Comparison of ENCODE assay signal across 19 cellular contexts in the genomic region with DNA sequence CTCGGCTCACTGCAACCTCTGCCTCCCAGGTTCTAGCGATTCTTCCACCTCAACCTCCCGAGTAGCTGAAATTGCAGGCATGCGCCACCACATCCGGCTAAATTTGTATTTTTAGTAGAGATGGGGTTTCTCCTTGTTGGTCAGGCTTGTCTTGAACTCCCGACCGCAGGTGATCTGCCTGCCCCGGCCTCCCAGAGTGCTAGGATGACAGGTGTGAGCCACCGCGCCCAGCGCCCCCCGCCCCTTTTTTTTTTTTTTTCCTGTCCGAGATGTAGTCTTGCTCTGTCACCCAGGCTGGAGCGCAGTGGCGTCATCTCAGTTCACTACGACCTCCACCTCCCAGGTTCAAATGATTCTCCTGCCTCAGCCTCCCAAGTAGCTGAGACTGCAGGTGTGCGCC. TPM values are rescaled to one million over a fixed set of nuclear protein-coding genes. Genes with fewer than 3 reads are reported as not detected.
DNase-seq lines count a peak whose midpoint lies in the region; ATAC-seq and TF ChIP-seq lines count a peak whose summit lies in the region.
"Had no signal": no experiment of that assay in that cellular context is flagged by ENCODE, and none has a peak within 500 bp of the region (broad histone marks: within the 10 kb centered on the region; RNA-seq: fewer than 3 reads in every experiment).

No MANE protein-coding gene starts in this region.

- H3T11ph ChIP-seq in H9 (ENCODE audit: low read length) = no peak overlapping the region

- H3K4ac ChIP-seq in H9 (ENCODE audit: low read depth, low read length) = no peak overlapping the region

- no peak overlapping the region for H3K18ac ChIP-seq in H9 (ENCODE audit: insufficient read length, low read depth, low read length)

- H2BK12ac ChIP-seq in H9 (ENCODE audit: insufficient read length, low read depth, low read length) = no peak overlapping the region

- no peaks in the 10 kb centered on the region for H3K23me2 ChIP-seq in H9 (ENCODE audit: insufficient read length, low read depth, low read length, poor library complexity, severe bottlenecking)

- no CpG with 5 or more reads among the region's 17 CpGs for WGBS in H9 (ENCODE audit: extremely low coverage, insufficient read length, low lambda C conversion rate)

- H3K14ac ChIP-seq in H9 (ENCODE audit: insufficient read depth, low read length) = no peak overlapping the region

- CTCF ChIA-PET in activated naive CD4-positive, alpha-beta T cell treated with anti-CD3 and anti-CD28 coated beads for 36 hours (lab: Charles Lee) = interaction anchor here (1.7 to 4.3 kb wide), 3 partner anchors 59 to 188 kb away, joined by 5 to 47 read pairs (median 29); no protein-coding TSS in a partner anchor
- CTCF ChIA-PET in CD8-positive, alpha-beta T cell (lab: Charles Lee) = interaction anchor here (1.0 to 5.7 kb wide), 4 partner anchors 29 to 188 kb away, joined by 3 to 89 read pairs (median 4); no protein-coding TSS in a partner anchor

- peaks cover 31% of the 10 kb centered on the region for H3K36me3 ChIP-seq in CD8-positive, alpha-beta T cell (ENCODE audit: insufficient read depth, low read length)
- H3K36me3 ChIP-seq in uterus = no peaks in the 10 kb centered on the region

- no peaks in the 10 kb centered on the region for H3K27me3 ChIP-seq in CD8-positive, alpha-beta T cell (ENCODE audit: insufficient read depth, low read length)
- H3K27me3 ChIP-seq in H9 (ENCODE audit: insufficient read depth, low read length) (no peaks in the 10 kb centered on the region), uterus (no peaks in the 10 kb centered on the region)

- peak overlapping the region; percentile 93 for H3K27ac Mint-ChIP-seq in activated naive CD4-positive, alpha-beta T cell treated with anti-CD3 and anti-CD28 coated beads for 36 hours
- H3K27ac Mint-ChIP-seq in CD8-positive, alpha-beta T cell = peak overlapping the region; percentile 95
- H3K27ac Mint-ChIP-seq in central memory CD8-positive, alpha-beta T cell (ENCODE audit: low read depth) = peak overlapping the region; percentile 67
- peak overlapping the region; percentile 37 for H3K27ac Mint-ChIP-seq in stimulated activated naive B cell treated with anti-CD40 and anti-IgM and Interleukin-4, amounts not matched to agents 10 μg/mL and 1 μg/mL and 100 μg/mL, for 72 hours
- no peak overlapping the region for H3K27ac Mint-ChIP-seq in H9

- H3K27me3 Mint-ChIP-seq in activated naive CD4-positive, alpha-beta T cell treated with anti-CD3 and anti-CD28 coated beads for 36 hours (ENCODE audit: low read depth) = no peaks in the 10 kb centered on the region
- H3K27me3 Mint-ChIP-seq in CD8-positive, alpha-beta T cell (ENCODE audit: low read depth) = no peaks in the 10 kb centered on the region
- H3K27me3 Mint-ChIP-seq in central memory CD8-positive, alpha-beta T cell = no peaks in the 10 kb centered on the region
- H3K27me3 Mint-ChIP-seq in stimulated activated naive B cell treated with anti-CD40 and anti-IgM and Interleukin-4, amounts not matched to agents 10 μg/mL and 1 μg/mL and 100 μg/mL, for 72 hours = no peaks in the 10 kb centered on the region
- no peaks in the 10 kb centered on the region for H3K27me3 Mint-ChIP-seq in H9 (ENCODE audit: low read depth)
- H3K27me3 Mint-ChIP-seq: IgD-negative memory B cell had no signal

- TF ChIP-seq CTCF in CD8-positive, alpha-beta T cell (IDR thresholded peaks at IDR 0.05) = no peak
- TF ChIP-seq CTCF in H9 (conservative IDR thresholded peaks at IDR 0.05) = no peak
- TF ChIP-seq CTCF in uterus (IDR thresholded peaks at IDR 0.05) = no peak

- no peak overlapping the region for H4K91ac ChIP-seq in H9 (ENCODE audit: insufficient read length, low read depth, low read length)

- H4K20me1 ChIP-seq in H9 (ENCODE audit: control insufficient read depth, insufficient read depth, insufficient read length) = peaks cover 3% of the 10 kb centered on the region

- intact Hi-C loops in activated naive CD4-positive, alpha-beta T cell treated with anti-CD3 and anti-CD28 coated beads for 36 hours (cut with micrococcal nuclease) = loop anchor here (10.0 kb wide), 1 partner anchor 311 kb away; no protein-coding TSS in a partner anchor
- intact Hi-C loops in CD8-positive, alpha-beta T cell (cut with DNase I, micrococcal nuclease) = loop anchor here (5.0 to 10.0 kb wide), 3 partner anchors 187 to 331 kb away; no protein-coding TSS in a partner anchor
- intact Hi-C loops in uterus (cut with DNase I; ENCODE audit: low total_unique reads) = no loop called here

- no peak overlapping the region for H3K4me2 ChIP-seq in H9 (ENCODE audit: insufficient read depth, insufficient read length, low read length)

- no peak overlapping the region for H3K4me3 Mint-ChIP-seq in activated naive CD4-positive, alpha-beta T cell treated with anti-CD3 and anti-CD28 coated beads for 36 hours
- H3K4me3 Mint-ChIP-seq in CD8-positive, alpha-beta T cell = no peak overlapping the region
- H3K4me3 Mint-ChIP-seq in central memory CD8-positive, alpha-beta T cell = no peak overlapping the region
- H3K4me3 Mint-ChIP-seq in stimulated activated naive B cell treated with anti-CD40 and anti-IgM and Interleukin-4, amounts not matched to agents 10 μg/mL and 1 μg/mL and 100 μg/mL, for 72 hours = no peak overlapping the region
- H3K4me3 Mint-ChIP-seq in H9 = no peak overlapping the region
- H3K4me3 Mint-ChIP-seq: CD8-positive, alpha-beta memory T cell had no signal

- peaks cover 42% of the 10 kb centered on the region for H3K4me1 ChIP-seq in CD8-positive, alpha-beta T cell (ENCODE audit: insufficient read depth, low read length)
- H3K4me1 ChIP-seq in H9 (ENCODE audit: insufficient read depth, low read length) (peaks cover 3% of the 10 kb centered on the region; the same call in 1 of the 2 replicates), uterus (peaks cover 5% of the 10 kb centered on the region in 2 donors)

- peaks cover 14% of the 10 kb centered on the region for H3K79me1 ChIP-seq in H9 (ENCODE audit: insufficient read depth, low read depth, low read length, poor library complexity, severe bottlenecking)

- POLR2A ChIA-PET in CD8-positive, alpha-beta T cell (lab: Charles Lee) = interaction anchor here (0.6 to 1.4 kb wide), 2 partner anchors 10 to 57 kb away, joined by 3 to 4 read pairs; no protein-coding TSS in a partner anchor

- no peaks in the 10 kb centered on the region for H3K9me3 Mint-ChIP-seq in activated naive CD4-positive, alpha-beta T cell treated with anti-CD3 and anti-CD28 coated beads for 36 hours
- no peaks in the 10 kb centered on the region for H3K9me3 Mint-ChIP-seq in CD8-positive, alpha-beta T cell
- H3K9me3 Mint-ChIP-seq in central memory CD8-positive, alpha-beta T cell = no peaks in the 10 kb centered on the region
- no peaks in the 10 kb centered on the region for H3K9me3 Mint-ChIP-seq in stimulated activated naive B cell treated with anti-CD40 and anti-IgM and Interleukin-4, amounts not matched to agents 10 μg/mL and 1 μg/mL and 100 μg/mL, for 72 hours
- no peaks in the 10 kb centered on the region; a peak in 1 of 5 replicates for H3K9me3 Mint-ChIP-seq in H9
- H3K9me3 Mint-ChIP-seq: CD8-positive, alpha-beta memory T cell; IgD-negative memory B cell had no signal

- H3K4me3 ChIP-seq in CD8-positive, alpha-beta T cell (ENCODE audit: low read depth, low read length) = no peak overlapping the region
- no peak overlapping the region for H3K4me3 ChIP-seq in uterus

- no peak for DNase-seq in activated naive CD4-positive, alpha-beta T cell treated with anti-CD3 and anti-CD28 coated beads for 36 hours
- no peak for DNase-seq in activated naive CD4-positive, alpha-beta T cell treated with anti-CD3 and anti-CD28 coated beads, Interleukin-2, amount 50 U/mL, for 16 hours
- DNase-seq in CD8-positive, alpha-beta T cell = no peak
- DNase-seq in central memory CD8-positive, alpha-beta T cell (ENCODE audit: low spot score in 2 of 2) = no peak
- DNase-seq in stimulated activated naive B cell treated with anti-CD40 and anti-IgM and Interleukin-4, amounts not matched to agents 10 μg/mL and 1 μg/mL and 100 μg/mL, for 72 hours = no peak
- DNase-seq in H9 (no peak), uterus (no peak)
- DNase-seq: CD8-positive, alpha-beta memory T cell; GDM1; MV-4-11; NCI-H1105 treated with DMSO at 0.1 percent for 48 hours; NCI-H2029 treated with DMSO at 0.1 percent for 48 hours; NCI-H226; NCI-H510A treated with DMSO at 0.1 percent for 48 hours; NCI-H748 treated with DMSO at 0.1 percent for 48 hours; NK-92 treated with Interleukin-12 subunit alpha and Interleukin-12 subunit beta, amount 100 ng/mL, for 24 hours; SIG-M5 had no signal

- H3K9ac ChIP-seq in H9 (ENCODE audit: extremely low read depth, insufficient read length, low read length) = no peak overlapping the region

- no peak for ATAC-seq in CD8-positive, alpha-beta T cell
- ATAC-seq in central memory CD8-positive, alpha-beta T cell (replicated peaks; ENCODE audit: extremely low read depth, poor library complexity, severe bottlenecking) = no peak
- no peak for ATAC-seq in stimulated activated naive B cell treated with anti-CD40 and anti-IgM and Interleukin-4, amounts not matched to agents 10 μg/mL and 1 μg/mL and 100 μg/mL, for 72 hours (replicated peaks)

- H3K23ac ChIP-seq in H9 (ENCODE audit: insufficient read length, low read depth, low read length) = no peak overlapping the region

- no peak for TF ChIP-seq POLR2A in uterus (IDR thresholded peaks at IDR 0.05)

- no peak overlapping the region for H3K27ac ChIP-seq in CD8-positive, alpha-beta T cell (ENCODE audit: low read depth, low read length)
- H3K27ac ChIP-seq in H9 (ENCODE audit: insufficient read length, low read depth, low read length) (no peak overlapping the region), uterus (no peak overlapping the region)
- H3K27ac ChIP-seq: RWPE1 had no signal

- no peak overlapping the region for H3K56ac ChIP-seq in H9 (ENCODE audit: insufficient read length, low read depth, low read length)

- H2AK5ac ChIP-seq in H9 (ENCODE audit: insufficient read length, low read length) = no peak overlapping the region

- peaks cover 45% of the 10 kb centered on the region for H3K36me3 Mint-ChIP-seq in activated naive CD4-positive, alpha-beta T cell treated with anti-CD3 and anti-CD28 coated beads for 36 hours (ENCODE audit: low read depth)
- peaks cover 72% of the 10 kb centered on the region for H3K36me3 Mint-ChIP-seq in CD8-positive, alpha-beta T cell
- peaks cover 71% of the 10 kb centered on the region for H3K36me3 Mint-ChIP-seq in central memory CD8-positive, alpha-beta T cell (ENCODE audit: insufficient read depth)
- H3K36me3 Mint-ChIP-seq in stimulated activated naive B cell treated with anti-CD40 and anti-IgM and Interleukin-4, amounts not matched to agents 10 μg/mL and 1 μg/mL and 100 μg/mL, for 72 hours = peaks cover 44 to 67% of the 10 kb centered on the region in 2 donors
- peaks cover 60 to 78% (median 68%) of the 10 kb centered on the region in 3 experiments for H3K36me3 Mint-ChIP-seq in H9 (ENCODE audit: insufficient read depth in 1 of 3, low read depth in 3 of 3)

- H2BK5ac ChIP-seq in H9 (ENCODE audit: insufficient read length, low read length) = no peak overlapping the region

- H2AFZ ChIP-seq in H9 (ENCODE audit: low read length) = no peak overlapping the region

- H2BK120ac ChIP-seq in H9 (ENCODE audit: low read depth, low read length, poor library complexity, severe bottlenecking) = no peak overlapping the region

- H3K9me3 ChIP-seq in CD8-positive, alpha-beta T cell (ENCODE audit: low read length) = no peaks in the 10 kb centered on the region
- H3K9me3 ChIP-seq in H9 (ENCODE audit: control insufficient read depth, low read depth, low read length) (no peaks in the 10 kb centered on the region), uterus (no peaks in the 10 kb centered on the region)

- H2BK20ac ChIP-seq in H9 (ENCODE audit: low read depth, low read length, poor library complexity, severe bottlenecking) = no peak overlapping the region

- H3K4me1 Mint-ChIP-seq in activated naive CD4-positive, alpha-beta T cell treated with anti-CD3 and anti-CD28 coated beads for 36 hours (ENCODE audit: low read depth) = peaks cover 62% of the 10 kb centered on the region
- peaks cover 69% of the 10 kb centered on the region for H3K4me1 Mint-ChIP-seq in CD8-positive, alpha-beta T cell (ENCODE audit: low read depth)
- peaks cover 41% of the 10 kb centered on the region for H3K4me1 Mint-ChIP-seq in central memory CD8-positive, alpha-beta T cell
- H3K4me1 Mint-ChIP-seq in stimulated activated naive B cell treated with anti-CD40 and anti-IgM and Interleukin-4, amounts not matched to agents 10 μg/mL and 1 μg/mL and 100 μg/mL, for 72 hours = peaks cover 44 to 67% of the 10 kb centered on the region in 2 donors
- peaks cover 7 to 10% of the 10 kb centered on the region in 2 experiments for H3K4me1 Mint-ChIP-seq in H9

- no peak overlapping the region for H4K8ac ChIP-seq in H9 (replicated peaks; ENCODE audit: insufficient read length, low read depth, low read length)

- H4K5ac ChIP-seq in H9 (ENCODE audit: insufficient read length, low read depth, low read length) = no peak overlapping the region

- H2BK15ac ChIP-seq in H9 (ENCODE audit: low read depth, low read length) = no peak overlapping the region

- H3K79me2 ChIP-seq in H9 (ENCODE audit: insufficient read depth, low read length) = peaks cover 32% of the 10 kb centered on the region

RNA-seq across cellular contexts. Expression of a gene that starts 6.6 kb away (rescaled TPM):
- total RNA-seq in activated naive CD4-positive, alpha-beta T cell treated with anti-CD3 and anti-CD28 coated beads for 36 hours = 10 to 100 TPM; 26.7 to 28.8 TPM
- 100 to 1,000 TPM; 141 to 147 TPM for total RNA-seq in CD8-positive, alpha-beta T cell
- total RNA-seq in H9 (2021) (119 and 120 TPM in 2 replicates), uterus (100 to 1,000 TPM in 2 of 4 donors, 10 to 100 TPM in 2; 90.9 to 310 (median 130) TPM)

RNA-seq across cellular contexts. Expression of a gene that starts 17.0 kb away (rescaled TPM):
- total RNA-seq in activated naive CD4-positive, alpha-beta T cell treated with anti-CD3 and anti-CD28 coated beads for 36 hours = 10 to 100 TPM; 23.6 to 24.1 TPM
- total RNA-seq in CD8-positive, alpha-beta T cell = 10 to 100 TPM; 12.5 to 13.7 TPM
- 9.8 TPM in 2 replicates for total RNA-seq in H9 (2021)
- total RNA-seq in uterus = 10 to 100 TPM in 2 of 4 donors, 1 to 10 TPM in 2; 4.1 to 16.5 (median 8.5) TPM

Comparison
In these comparisons a context has a peak if more than half of its experiments do, and no peak if none do; other contexts are left out.
1. H3K27ac Mint-ChIP-seq: peak in activated naive CD4-positive, alpha-beta T cell treated with anti-CD3 and anti-CD28 coated beads for 36 hours (single experiment), CD8-positive, alpha-beta T cell (single experiment), central memory CD8-positive, alpha-beta T cell (single experiment) and stimulated activated naive B cell treated with anti-CD40 and anti-IgM and Interleukin-4, amounts not matched to agents 10 μg/mL and 1 μg/mL and 100 μg/mL, for 72 hours (single experiment); none in H9 (0 of 3).